Comparison of ENCODE assay signal across 19 cellular contexts in the genomic region with DNA sequence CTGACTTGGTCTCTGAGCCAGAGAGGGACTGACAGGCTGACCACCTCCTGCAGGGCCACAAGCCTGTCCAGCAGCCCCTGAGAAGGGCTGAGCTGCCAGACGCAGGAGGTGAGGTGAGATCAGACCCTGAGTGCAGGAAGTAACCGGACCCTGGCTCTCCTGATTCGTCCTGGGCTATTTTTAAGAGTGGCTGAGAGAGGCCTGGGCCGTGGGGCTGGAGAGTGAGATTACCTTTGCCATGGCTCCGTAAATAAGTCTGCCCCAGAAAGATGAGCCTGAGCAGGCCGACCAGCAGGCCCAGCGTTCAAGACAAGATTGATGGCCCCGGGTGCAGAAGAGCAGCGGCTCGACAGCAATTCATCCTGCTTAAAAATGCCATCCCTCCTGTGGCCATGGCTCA. TPM values are rescaled to one million over a fixed set of nuclear protein-coding genes. Genes with fewer than 3 reads are reported as not detected.
"Had no signal": no experiment of that assay in that cellular context is flagged by ENCODE, and none has a peak within 500 bp of the region (broad histone marks: within the 10 kb centered on the region; RNA-seq: fewer than 3 reads in every experiment).

No MANE protein-coding gene starts in this region.

- H3K27me3 ChIP-seq: colonic mucosa, sigmoid colon had no signal

- H3K27ac ChIP-seq: colonic mucosa, esophagus squamous epithelium, prostate gland, sigmoid colon, tibial artery had no signal

- H3K36me3 Mint-ChIP-seq: activated naive CD4-positive, alpha-beta T cell treated with anti-CD3 and anti-CD28 coated beads, Interleukin-2, amount 50 U/mL, for 72 hours; naive thymus-derived CD8-positive, alpha-beta T cell; stimulated activated effector memory CD8-positive, alpha-beta T cell treated with anti-CD3 and anti-CD28 coated beads, Interleukin-12 subunit alpha, Interleukin-12 subunit beta, amount 100 ng/mL, for 72 hours had no signal

- H3K4me3 ChIP-seq: colonic mucosa, esophagus squamous epithelium, prostate gland, sigmoid colon, tibial artery had no signal

- H3K4me1 ChIP-seq: prostate gland had no signal

- H3K27ac Mint-ChIP-seq: activated B cell treated with CpG ODN at 0.5 μM for 24 hours; activated CD8-positive, alpha-beta T cell treated with anti-CD3 and anti-CD28 coated beads for 36 hours; activated naive CD4-positive, alpha-beta T cell treated with anti-CD3 and anti-CD28 coated beads, Interleukin-2, amount 50 U/mL, for 72 hours; stimulated activated effector memory CD8-positive, alpha-beta T cell treated with anti-CD3 and anti-CD28 coated beads, Interleukin-12 subunit alpha, Interleukin-12 subunit beta, amount 100 ng/mL, for 72 hours had no signal

- DNase-seq: activated B cell treated with CpG ODN at 0.5 μM for 24 hours; activated CD4-positive, alpha-beta T cell treated with anti-CD3 and anti-CD28 coated beads for 48 hours; activated CD8-positive, alpha-beta memory T cell treated with anti-CD3 and anti-CD28 coated beads, Interleukin-2, amount 50 U/mL, for 4 hours; activated CD8-positive, alpha-beta T cell treated with anti-CD3 and anti-CD28 coated beads for 36 hours; activated gamma-delta T cell; activated T-cell treated with anti-CD3 and anti-CD28 coated beads, Interleukin-2, amount 50 U/mL, for 48 hours; central memory CD4-positive, alpha-beta T cell; colonic mucosa; esophagus squamous epithelium; glutamatergic neuron; naive thymus-derived CD8-positive, alpha-beta T cell; occipital lobe; sigmoid colon; stimulated activated CD4-positive, alpha-beta T cell treated with anti-CD3 and anti-CD28 coated beads, Interleukin-12 subunit alpha, Interleukin-12 subunit beta, amount 100 ng/mL, for 4 hours; T-helper 2 cell; tibial artery had no signal

- ATAC-seq: activated CD8-positive, alpha-beta T cell treated with anti-CD3 and anti-CD28 coated beads for 36 hours; activated naive CD4-positive, alpha-beta T cell treated with anti-CD3 and anti-CD28 coated beads, Interleukin-2, amount 50 U/mL, for 72 hours; naive thymus-derived CD8-positive, alpha-beta T cell; stimulated activated effector memory CD8-positive, alpha-beta T cell treated with anti-CD3 and anti-CD28 coated beads, Interleukin-12 subunit alpha, Interleukin-12 subunit beta, amount 100 ng/mL, for 72 hours had no signal

- H3K9me3 Mint-ChIP-seq: activated B cell treated with CpG ODN at 0.5 μM for 24 hours; activated CD8-positive, alpha-beta T cell treated with anti-CD3 and anti-CD28 coated beads for 36 hours; activated naive CD4-positive, alpha-beta T cell treated with anti-CD3 and anti-CD28 coated beads, Interleukin-2, amount 50 U/mL, for 72 hours; naive thymus-derived CD8-positive, alpha-beta T cell; stimulated activated effector memory CD8-positive, alpha-beta T cell treated with anti-CD3 and anti-CD28 coated beads, Interleukin-12 subunit alpha, Interleukin-12 subunit beta, amount 100 ng/mL, for 72 hours had no signal

- H3K4me3 Mint-ChIP-seq: activated B cell treated with CpG ODN at 0.5 μM for 24 hours; activated CD8-positive, alpha-beta T cell treated with anti-CD3 and anti-CD28 coated beads for 36 hours; naive thymus-derived CD8-positive, alpha-beta T cell; stimulated activated effector memory CD8-positive, alpha-beta T cell treated with anti-CD3 and anti-CD28 coated beads, Interleukin-12 subunit alpha, Interleukin-12 subunit beta, amount 100 ng/mL, for 72 hours had no signal

- H3K9me3 ChIP-seq: colonic mucosa, esophagus squamous epithelium, prostate gland, sigmoid colon, tibial artery had no signal

- H3K36me3 ChIP-seq: colonic mucosa, esophagus squamous epithelium, prostate gland, sigmoid colon, tibial artery had no signal

RNA-seq across cellular contexts. Expression of a gene that starts 54.2 kb away (rescaled TPM):
- polyA plus RNA-seq: naive thymus-derived CD8-positive, alpha-beta T cell had no signal
